In genomic region chr14:99098199-99098598, GRCh38 we compare ENCODE assay signal across 19 cellular contexts.
DNase-seq lines count a peak whose midpoint lies in the region; ATAC-seq, FAIRE-seq and TF ChIP-seq lines count a peak whose summit lies in the region.
"Had no signal": no experiment of that assay in that cellular context is flagged by ENCODE, and none has a peak within 500 bp of the region (broad histone marks: within the 10 kb centered on the region; RNA-seq: fewer than 3 reads in every experiment).

No MANE protein-coding gene starts in this region.

- no peak overlapping the region for H3K23ac ChIP-seq in H1 (ENCODE audit: insufficient read length)

- FAIRE-seq in H1 (lab: Jason Lieb, UNC) = no peak
- FAIRE-seq: GM12891, GM18507, H54 had no signal

- H3K4me1 ChIP-seq in H1 (replicated peaks in 1 of 4; ENCODE audit: control insufficient read depth in 3 of 4, insufficient read depth in 4 of 4, low read length in 3 of 4) (peaks cover 3 to 20% (median 9%) of the 10 kb centered on the region in 4 experiments; a peak in 5 of 7 replicates), neural progenitor cell (peaks cover 31% of the 10 kb centered on the region)
- H3K4me1 ChIP-seq: HAP-1 had no signal

- peaks cover 8% of the 10 kb centered on the region for H3F3A ChIP-seq in neural progenitor cell (ENCODE audit: low read depth)

- 84% methylated on average over 6 of the region's 6 CpGs; no CpG with 5 or more reads in 1 of the 2 experiments for WGBS in H1 (ENCODE audit: extremely low coverage in 1 of 2, insufficient coverage in 1 of 2, insufficient read length in 1 of 2, insufficient replicate concordance in 2 of 2, low coverage in 1 of 2, low lambda C conversion rate in 2 of 2, missing lambda C conversion rate in 1 of 2), 2 experiments

- H3K36me3 ChIP-seq in H1 (ENCODE audit: control insufficient read depth in 2 of 4, insufficient read depth in 4 of 4, low read length in 3 of 4) = no peaks in the 10 kb centered on the region; a peak in 1 of 8 replicates
- no peaks in the 10 kb centered on the region for H3K36me3 ChIP-seq in neural progenitor cell
- H3K36me3 ChIP-seq: HAP-1 had no signal

- H3K4me3 ChIP-seq in H1 (ENCODE audit: extremely low read depth in 1 of 4, insufficient read depth in 2 of 4, low read depth in 3 of 4, low read length in 4 of 4) = no peak overlapping the region
- no peak overlapping the region for H3K4me3 ChIP-seq in neural progenitor cell
- H3K4me3 ChIP-seq: GM23338, HAP-1 had no signal

- H3K79me2 ChIP-seq in H1 (ENCODE audit: control insufficient read depth in 1 of 2, insufficient read depth in 2 of 2, low read length in 2 of 2) (no peaks in the 10 kb centered on the region), neural progenitor cell (ENCODE audit: low read depth) (no peaks in the 10 kb centered on the region)

- H3K4ac ChIP-seq in H1 (replicated peaks; ENCODE audit: insufficient read length, low read depth, low read length) = no peak overlapping the region

- H2BK15ac ChIP-seq in H1 (ENCODE audit: low read length) = no peak overlapping the region

- intact Hi-C loops in left colon (cut with DNase I, micrococcal nuclease) = no loop called here

- H3K56ac ChIP-seq in H1 (replicated peaks; ENCODE audit: insufficient read length, low read depth, low read length) = no peak overlapping the region

- H3K27me3 Mint-ChIP-seq in neural progenitor cell (ENCODE audit: insufficient read depth, low read depth) = peaks cover 15% of the 10 kb centered on the region
- no peaks in the 10 kb centered on the region for H3K27me3 Mint-ChIP-seq in type B pancreatic cell
- H3K27me3 Mint-ChIP-seq: CD4-positive, alpha-beta memory T cell had no signal

- H3K36me3 Mint-ChIP-seq in neural progenitor cell = no peaks in the 10 kb centered on the region
- H3K36me3 Mint-ChIP-seq in type B pancreatic cell = no peaks in the 10 kb centered on the region

- H3K79me1 ChIP-seq in H1 (ENCODE audit: low read depth, low read length) = no peaks in the 10 kb centered on the region; the same call in 1 of the 2 replicates

- H4K5ac ChIP-seq in H1 (ENCODE audit: insufficient read length, low read depth, low read length) = no peak overlapping the region

- H3K27me3 ChIP-seq in H1 (replicated peaks in 1 of 4; ENCODE audit: control insufficient read depth in 3 of 4, extremely low read depth in 1 of 4, insufficient read depth in 3 of 4, low read length in 3 of 4) (no peaks in the 10 kb centered on the region), neural progenitor cell (no peaks in the 10 kb centered on the region)

- no peak overlapping the region for H4K91ac ChIP-seq in H1 (replicated peaks; ENCODE audit: insufficient read length, low read length)

- H3K9ac ChIP-seq in H1 (replicated peaks in 1 of 4; ENCODE audit: extremely low read depth in 1 of 4, low read depth in 3 of 4, low read length in 3 of 4) (no peak overlapping the region), neural progenitor cell (no peak overlapping the region)

- no peak overlapping the region for H2BK12ac ChIP-seq in H1 (ENCODE audit: low read depth, low read length)

- H2BK120ac ChIP-seq in H1 (replicated peaks; ENCODE audit: low read depth, low read length) = no peak overlapping the region

- H2AFZ ChIP-seq in H1 (ENCODE audit: low read length) = no peak overlapping the region
- no peak overlapping the region for H2AFZ ChIP-seq in neural progenitor cell (replicated peaks)
- H2AFZ ChIP-seq: GM23338 had no signal

- no peaks in the 10 kb centered on the region for H4K20me1 ChIP-seq in H1 (replicated peaks in 1 of 2; ENCODE audit: control insufficient read depth in 1 of 2, insufficient read depth in 2 of 2, low read length in 2 of 2)
- H4K20me1 ChIP-seq in neural progenitor cell (ENCODE audit: low read depth) = no peaks in the 10 kb centered on the region

- CTCF ChIA-PET in RWPE1 (lab: Yijun Ruan, JAX) (no interaction called here), H1 (lab: Charles Lee; ENCODE audit: partially characterized antibody) (no interaction called here)

- H3K27ac ChIP-seq in RWPE1 (peak overlapping the region; percentile 83), H1 (ENCODE audit: low read depth, low read length) (no peak overlapping the region), neural progenitor cell (no peak overlapping the region)

- TF ChIP-seq RAD21 in H1 (IDR thresholded peaks at IDR 0.05 in 1 of 2, conservative IDR thresholded peaks at IDR 0.05 in 1 of 2; ENCODE audit: low read depth in 2 of 2, low read length in 2 of 2) = no peak

- no peak for TF ChIP-seq POLR2A in H1 (IDR thresholded peaks at IDR 0.05; ENCODE audit: control extremely low read depth in 1 of 2, low read depth in 2 of 2, low read length in 2 of 2)

- H3K9me3 ChIP-seq in H1 (ENCODE audit: insufficient read depth in 2 of 2, low read depth in 1 of 2, low read length in 1 of 2) = no peaks in the 10 kb centered on the region
- H3K9me3 ChIP-seq in neural progenitor cell (ENCODE audit: low read depth) = no peaks in the 10 kb centered on the region
- H3K9me3 ChIP-seq: HAP-1 had no signal

- H2AK5ac ChIP-seq in H1 (ENCODE audit: low read depth, low read length) = no peak overlapping the region

- TF ChIP-seq CTCF in RWPE1 (conservative IDR thresholded peaks at IDR 0.05; ENCODE audit: low read depth) (no peak), H1 (IDR thresholded peaks at IDR 0.05; ENCODE audit: control extremely low read depth in 1 of 3, insufficient read depth in 1 of 3, low read depth in 1 of 3, low read length in 3 of 3) (no peak), neural progenitor cell (IDR thresholded peaks at IDR 0.05) (no peak), type B pancreatic cell (conservative IDR thresholded peaks at IDR 0.05) (no peak)

- no peak overlapping the region for H3K18ac ChIP-seq in H1 (ENCODE audit: extremely low read depth, low read length)

- no peak overlapping the region for H3K4me3 Mint-ChIP-seq in neural progenitor cell
- H3K4me3 Mint-ChIP-seq in type B pancreatic cell = no peak overlapping the region
- H3K4me3 Mint-ChIP-seq: CD4-positive, alpha-beta memory T cell; GM23338; HFFc6 had no signal

- H3K4me2 ChIP-seq in H1 (ENCODE audit: insufficient read depth in 1 of 2, low read depth in 2 of 2, low read length in 2 of 2) = no peak overlapping the region
- H3K4me2 ChIP-seq in neural progenitor cell = no peak overlapping the region
- H3K4me2 ChIP-seq: GM23338 had no signal

- POLR2A ChIA-PET in RWPE1 (lab: Yijun Ruan, JAX; ENCODE audit: low non-redundant PET) (no interaction called here), H1 (lab: Charles Lee; ENCODE audit: partially characterized antibody) (no interaction called here)

- H3K27ac Mint-ChIP-seq in neural progenitor cell (peak overlapping the region; percentile 10), type B pancreatic cell (peak overlapping the region; percentile 30)
- H3K27ac Mint-ChIP-seq: GM23338, HFFc6 had no signal

- TF ChIP-seq EP300 in H1 (IDR thresholded peaks at IDR 0.05; ENCODE audit: borderline replicate concordance in 1 of 2, low read depth in 2 of 2, low read length in 2 of 2) = no peak

- no peak for DNase-seq in RWPE1 (ENCODE audit: low spot score)
- DNase-seq in H1 (ENCODE audit: low read depth in 1 of 2, low spot score in 2 of 2) = no peak
- no peak for DNase-seq in neural progenitor cell (ENCODE audit: low spot score)
- DNase-seq in type B pancreatic cell (ENCODE audit: extremely low spot score, unreplicated experiment) = no peak
- no peak for DNase-seq in left colon
- DNase-seq: C1 segment of cervical spinal cord; Calu3; CD4-positive, alpha-beta memory T cell; COR-L47; DMS53; DMS79 treated with DMSO at 0.1 percent for 48 hours; GF-D8; HFFc6 had no signal

- no peaks in the 10 kb centered on the region; the same call in 1 of the 2 replicates for H3K23me2 ChIP-seq in H1 (ENCODE audit: low read depth, low read length)

- peaks cover 13% of the 10 kb centered on the region for H3K9me3 Mint-ChIP-seq in neural progenitor cell
- peaks cover 6% of the 10 kb centered on the region for H3K9me3 Mint-ChIP-seq in type B pancreatic cell
- H3K9me3 Mint-ChIP-seq: CD4-positive, alpha-beta memory T cell had no signal

- H2BK5ac ChIP-seq in H1 (ENCODE audit: low read depth, low read length) = no peak overlapping the region

- peak overlapping the region; percentile 31; the same call in 1 of the 2 replicates for H4K8ac ChIP-seq in H1 (ENCODE audit: extremely low read depth, insufficient read depth, low read length)

- H3K4me1 Mint-ChIP-seq in neural progenitor cell = peaks cover 43% of the 10 kb centered on the region
- peaks cover 29% of the 10 kb centered on the region for H3K4me1 Mint-ChIP-seq in type B pancreatic cell (ENCODE audit: unreplicated experiment)

- H2BK20ac ChIP-seq in H1 (ENCODE audit: low read length) = no peak overlapping the region

- H3K14ac ChIP-seq in H1 (ENCODE audit: insufficient read length) = no peak overlapping the region

- no peak for ATAC-seq in HG03045 (IDR thresholded peaks at IDR 0.05; ENCODE audit: unreplicated experiment)
- no peak for ATAC-seq in left colon
- ATAC-seq: GM23338 had no signal

TF ChIP-seq in H1, 55 proteins besides CTCF, POLR2A, EP300 and RAD21 (continues in another document):
- TF ChIP-seq ATF3 (IDR thresholded peaks at IDR 0.05; ENCODE audit: insufficient read depth, low read depth, low read length) = no peak
- TF ChIP-seq SP1 (IDR thresholded peaks at IDR 0.05; ENCODE audit: low read depth, low read length) = no peak
- no peak for TF ChIP-seq BRCA1 (IDR thresholded peaks at IDR 0.05; ENCODE audit: low read depth, low read length)
- no peak for TF ChIP-seq TAF1 (IDR thresholded peaks at IDR 0.05; ENCODE audit: low read depth, low read length)
- no peak for TF ChIP-seq CHD2 (IDR thresholded peaks at IDR 0.05; ENCODE audit: low read length)
- TF ChIP-seq FOSL1 (IDR thresholded peaks at IDR 0.05; ENCODE audit: insufficient read depth, low read depth, low read length) = no peak
- no peak for TF ChIP-seq SRF (IDR thresholded peaks at IDR 0.05; ENCODE audit: low read depth, low read length)
- TF ChIP-seq TBP (IDR thresholded peaks at IDR 0.05; ENCODE audit: low read depth, low read length) = no peak
- TF ChIP-seq YY1 (IDR thresholded peaks at IDR 0.05; ENCODE audit: low read depth, low read length) = no peak
- TF ChIP-seq CHD1 (IDR thresholded peaks at IDR 0.05; ENCODE audit: low read depth, low read length) = no peak
- no peak for TF ChIP-seq ASH2L (IDR thresholded peaks at IDR 0.05; ENCODE audit: low read length)
- TF ChIP-seq USF2 (IDR thresholded peaks at IDR 0.05; ENCODE audit: low read length) = no peak
- no peak for TF ChIP-seq SUZ12 (IDR thresholded peaks at IDR 0.05; ENCODE audit: low read length)
